8 cellular contexts compared by ENCODE assay signal in genomic region chr10:33248638-33249037, GRCh38.
DNase-seq lines count a peak whose midpoint lies in the region; ATAC-seq and TF ChIP-seq lines count a peak whose summit lies in the region.

No MANE protein-coding gene starts in this region.

- TF ChIP-seq POLR2A in NB4 (IDR thresholded peaks at IDR 0.05; ENCODE audit: extremely low read depth, insufficient read length) (no peak), gastrocnemius medialis (IDR thresholded peaks at IDR 0.05) (no peak)

- dilution Hi-C loops in mammary epithelial cell (cut with HindIII; ENCODE audit: low sequenced_read_pairs), result loop anchor here (10.0 kb wide), 1 partner anchor 54 kb away; no protein-coding TSS in a partner anchor

- H3K79me2 ChIP-seq in mammary epithelial cell (ENCODE audit: insufficient read depth, low read length), result peaks cover 38% of the 10 kb centered on the region

- H3K4me1 ChIP-seq in mammary epithelial cell (ENCODE audit: insufficient read depth, low read length) (peaks cover 56% of the 10 kb centered on the region), gastrocnemius medialis (peaks cover 0 to 18% of the 10 kb centered on the region in 2 donors)

- no peak overlapping the region for H3K9ac ChIP-seq in mammary epithelial cell (ENCODE audit: insufficient read depth, low read length)

- peak in 4 of 6 experiments; percentile 5 to 82 (median 74) for DNase-seq in stimulated activated naive CD4-positive, alpha-beta T cell (lab: John Stamatoyannopoulos, UW)
- DNase-seq in stimulated activated naive CD4-positive, alpha-beta T cell treated with Interleukin-2 at 50 U/mL for 16 hours (lab: John Stamatoyannopoulos, UW), result no peak
- DNase-seq in NB4 (ENCODE audit: low read depth) (peak; percentile 79), mammary epithelial cell (peak; percentile 93), gastrocnemius medialis (no peak), GM19238 (ENCODE audit: insufficient read length, low spot score) (no peak), pons (ENCODE audit: low spot score) (no peak)

- CTCF ChIA-PET in mammary epithelial cell (lab: Charles Lee; ENCODE audit: low non-redundant PET), result no interaction called here

- 0% methylated on average over 1 of the region's 1 CpG for WGBS in mammary epithelial cell (ENCODE audit: low coverage, missing lambda C conversion rate)

- in situ Hi-C loops in mammary epithelial cell (cut with MboI; ENCODE audit: low sequenced_read_pairs in 2 of 2), result no loop called here
- in situ Hi-C loops in gastrocnemius medialis (cut with MboI; ENCODE audit: low sequenced_read_pairs in 4 of 4), result no loop called here

- peak; percentile 38 to 58 for ATAC-seq in gastrocnemius medialis
- no peak for ATAC-seq in HG02884 (IDR thresholded peaks at IDR 0.05; ENCODE audit: unreplicated experiment)

- no peaks in the 10 kb centered on the region for H3K9me3 ChIP-seq in mammary epithelial cell (replicated peaks; ENCODE audit: insufficient read depth, low read length)
- no peaks in the 10 kb centered on the region for H3K9me3 ChIP-seq in gastrocnemius medialis

- H3K36me3 ChIP-seq in mammary epithelial cell (ENCODE audit: insufficient read depth, low read length), result peaks cover 32% of the 10 kb centered on the region
- H3K36me3 ChIP-seq in gastrocnemius medialis, result peaks cover 0 to 13% of the 10 kb centered on the region in 2 donors

- intact Hi-C loops in mammary epithelial cell (cut with micrococcal nuclease), result no loop called here
- intact Hi-C loops in gastrocnemius medialis (cut with DNase I; ENCODE audit: low total_unique reads), result no loop called here

- TF ChIP-seq CTCF in NB4 (IDR thresholded peaks at IDR 0.05; ENCODE audit: low read depth, low read length) (no peak), mammary epithelial cell (conservative IDR thresholded peaks at IDR 0.05 in 1 of 2, IDR thresholded peaks at IDR 0.05 in 1 of 2; ENCODE audit: extremely low read depth in 1 of 2, insufficient read depth in 1 of 2, low read depth in 1 of 2, low read length in 2 of 2) (no peak), gastrocnemius medialis (IDR thresholded peaks at IDR 0.05 in 4 of 5, conservative IDR thresholded peaks at IDR 0.05 in 1 of 5) (no peak)

- no peaks in the 10 kb centered on the region for H3K27me3 ChIP-seq in mammary epithelial cell (ENCODE audit: insufficient read depth, low read length)
- no peaks in the 10 kb centered on the region for H3K27me3 ChIP-seq in gastrocnemius medialis

- BruUV-seq in mammary epithelial cell (replicated peaks; lab: Mats Ljungman, UMichigan), result no TSS peak

- H3K4me3 ChIP-seq in NB4 (ENCODE audit: low read depth, low read length) (no peak overlapping the region), mammary epithelial cell (replicated peaks in 1 of 3; ENCODE audit: insufficient read depth in 1 of 3, low read depth in 2 of 3, low read length in 3 of 3) (no peak overlapping the region), gastrocnemius medialis (no peak overlapping the region)

- no peak overlapping the region for H2AFZ ChIP-seq in mammary epithelial cell (ENCODE audit: low read depth, low read length)

- H3K27ac ChIP-seq in mammary epithelial cell (ENCODE audit: insufficient read depth, low read depth, low read length) (peak overlapping the region; percentile 78), gastrocnemius medialis (peak overlapping the region; percentile 58 to 80 (median 75))

- H4K20me1 ChIP-seq in mammary epithelial cell (ENCODE audit: insufficient read depth, low read length), result no peaks in the 10 kb centered on the region

- peak overlapping the region; percentile 37 for H3K4me2 ChIP-seq in mammary epithelial cell (ENCODE audit: insufficient read depth, low read depth, low read length)

Comparison
In these comparisons a context has a peak if more than half of its experiments do, and no peak if none do; other contexts are left out.
1. DNase-seq: peak in stimulated activated naive CD4-positive, alpha-beta T cell (4 of 6), NB4 (single experiment) and mammary epithelial cell (single experiment); none in stimulated activated naive CD4-positive, alpha-beta T cell treated with Interleukin-2 at 50 U/mL for 16 hours (single experiment), gastrocnemius medialis (0 of 2), GM19238 (single experiment) and pons (single experiment).